In genomic region chr7:129777993-129778769, GRCh38 we compare ENCODE assay signal across 14 cellular contexts.
DNase-seq lines count a peak whose midpoint lies in the region; ATAC-seq, FAIRE-seq and TF ChIP-seq lines count a peak whose summit lies in the region.
"Had no signal": no experiment of that assay in that cellular context is flagged by ENCODE, and none has a peak within 500 bp of the region (broad histone marks: within the 10 kb centered on the region; RNA-seq: fewer than 3 reads in every experiment).

No MANE protein-coding gene starts in this region.

- CTCF ChIA-PET in CD4-positive, alpha-beta T cell (lab: Charles Lee) = no interaction called here

- intact Hi-C loops in CD4-positive, alpha-beta T cell (cut with DNase I, micrococcal nuclease) = no loop called here
- intact Hi-C loops in ovary (cut with DNase I) = no loop called here

- POLR2A ChIA-PET in CD4-positive, alpha-beta T cell (lab: Charles Lee) = no interaction called here

- H3K4me3 Mint-ChIP-seq in CD4-positive, alpha-beta T cell = peak overlapping the region; percentile 48
- H3K4me3 Mint-ChIP-seq in naive B cell = peak overlapping the region; percentile 70 to 87 (median 74)

- H3K9me3 ChIP-seq in CD4-positive, alpha-beta T cell (ENCODE audit: control insufficient read depth, low read length) = no peaks in the 10 kb centered on the region
- H3K9me3 ChIP-seq in HUES48 (ENCODE audit: control insufficient read depth, insufficient read depth, low read length) (no peaks in the 10 kb centered on the region), ovary (no peaks in the 10 kb centered on the region)
- H3K9me3 ChIP-seq: transverse colon had no signal

- no peak for ATAC-seq in CD4-positive, alpha-beta T cell (ENCODE audit: poor library complexity)
- no peak for ATAC-seq in naive B cell (ENCODE audit: low read depth in 2 of 2)
- ATAC-seq in GM21515 (IDR thresholded peaks at IDR 0.05; ENCODE audit: unreplicated experiment) = no peak

- no peak for TF ChIP-seq CTCF in CD4-positive, alpha-beta T cell (IDR thresholded peaks at IDR 0.05)
- TF ChIP-seq CTCF in bronchial epithelial cell (IDR thresholded peaks at IDR 0.05; ENCODE audit: insufficient read depth, low read length, severe bottlenecking) (no peak), ovary (IDR thresholded peaks at IDR 0.05) (no peak)

- no peak for DNase-seq in CD4-positive, alpha-beta T cell
- DNase-seq in bronchial epithelial cell (ENCODE audit: low read depth) (no peak), naive B cell (no peak), NCI-H2081 treated with DMSO at 0.1 percent for 48 hours (lab: John Stamatoyannopoulos, UW) (no peak), glomerular visceral epithelial cell (ENCODE audit: extremely low spot score) (no peak), ovary (no peak)
- DNase-seq: DMS 273 treated with DMSO at 0.1 percent for 48 hours, Kasumi-1, transverse colon had no signal

- peaks cover 62% of the 10 kb centered on the region for H3K27me3 ChIP-seq in CD4-positive, alpha-beta T cell (ENCODE audit: control insufficient read depth, insufficient read depth, low read length)
- peaks cover 82% of the 10 kb centered on the region for H3K27me3 ChIP-seq in HUES48 (ENCODE audit: control insufficient read depth, insufficient read depth, low read length)
- peaks cover 22% of the 10 kb centered on the region for H3K27me3 ChIP-seq in bronchial epithelial cell (ENCODE audit: control insufficient read depth, insufficient read depth, low read length)
- H3K27me3 ChIP-seq in ovary = peaks cover 14% of the 10 kb centered on the region

- no peaks in the 10 kb centered on the region for H3K36me3 Mint-ChIP-seq in CD4-positive, alpha-beta T cell (ENCODE audit: low read depth)
- no peaks in the 10 kb centered on the region for H3K36me3 Mint-ChIP-seq in naive B cell

- H3K27ac Mint-ChIP-seq in CD4-positive, alpha-beta T cell = no peak overlapping the region
- H3K27ac Mint-ChIP-seq in naive B cell = no peak overlapping the region

- no peaks in the 10 kb centered on the region for H3K36me3 ChIP-seq in HUES48 (ENCODE audit: control insufficient read depth, insufficient read depth, low read length)
- peaks cover 3% of the 10 kb centered on the region for H3K36me3 ChIP-seq in bronchial epithelial cell (ENCODE audit: control insufficient read depth, insufficient read depth, low read length)
- no peaks in the 10 kb centered on the region for H3K36me3 ChIP-seq in ovary
- H3K36me3 ChIP-seq: transverse colon had no signal

- H3K4me1 Mint-ChIP-seq in CD4-positive, alpha-beta T cell (ENCODE audit: low read depth) = peaks cover 35% of the 10 kb centered on the region
- H3K4me1 Mint-ChIP-seq in naive B cell = peaks cover 26 to 41% (median 26%) of the 10 kb centered on the region in 3 donors

- TF ChIP-seq POLR2A in ovary (IDR thresholded peaks at IDR 0.05) = no peak

- H3K9me3 Mint-ChIP-seq in CD4-positive, alpha-beta T cell = no peaks in the 10 kb centered on the region
- peaks cover 0 to under 1% (median 0%) of the 10 kb centered on the region in 7 donors for H3K9me3 Mint-ChIP-seq in naive B cell

- H3K27me3 Mint-ChIP-seq in CD4-positive, alpha-beta T cell = peaks cover 60% of the 10 kb centered on the region
- peaks cover 47 to 80% (median 57%) of the 10 kb centered on the region in 3 donors for H3K27me3 Mint-ChIP-seq in naive B cell

- 20 to 25% (median 20%) methylated on average over 45 of the region's 45 CpGs for WGBS in ovary, 3 donors

- H3K9ac ChIP-seq in HUES48 (ENCODE audit: low read depth, low read length) = no peak overlapping the region
- H3K9ac ChIP-seq: parathyroid adenoma had no signal

- H3K4me3 ChIP-seq in HUES48 (ENCODE audit: low read depth, low read length) (peak overlapping the region; percentile 69), bronchial epithelial cell (ENCODE audit: low read depth, low read length) (peak overlapping the region; percentile 93), ovary (no peak overlapping the region)

- no peak for TF ChIP-seq EP300 in ovary (IDR thresholded peaks at IDR 0.05)

- H3K4me1 ChIP-seq in HUES48 (ENCODE audit: control insufficient read depth, insufficient read depth, low read length) (peaks cover 49% of the 10 kb centered on the region), ovary (ENCODE audit: insufficient read depth) (peaks cover 5% of the 10 kb centered on the region)
- H3K4me1 ChIP-seq: parathyroid adenoma had no signal

- no peak for FAIRE-seq in bronchial epithelial cell (lab: Jason Lieb, UNC)
- FAIRE-seq: colon, GM18507 had no signal

- no peak overlapping the region for H3K27ac ChIP-seq in CD4-positive, alpha-beta T cell (ENCODE audit: low read depth, low read length)
- no peak overlapping the region for H3K27ac ChIP-seq in HUES48 (ENCODE audit: low read depth, low read length)
- no peak overlapping the region for H3K27ac ChIP-seq in ovary
- H3K27ac ChIP-seq: parathyroid adenoma had no signal
